In genomic region chr13:74061939-74062595, GRCh38 we compare ENCODE assay signal across 8 cellular contexts.
DNase-seq lines count a peak whose midpoint lies in the region; ATAC-seq and TF ChIP-seq lines count a peak whose summit lies in the region.

No MANE protein-coding gene starts in this region.

- no CpG with 5 or more reads among the region's 3 CpGs for WGBS in neuronal stem cell (ENCODE audit: extremely low coverage in 2 of 2, insufficient read length in 2 of 2, insufficient replicate concordance in 1 of 2), 2 donors

- no peak overlapping the region for H3K4ac ChIP-seq in neuronal stem cell (ENCODE audit: low read length)

- H3K27ac Mint-ChIP-seq in stimulated activated memory B cell treated with anti-CD40 and anti-IgM and Interleukin-4, amounts not matched to agents 10 μg/mL and 1 μg/mL and 100 μg/mL, for 72 hours = peak overlapping the region; percentile 96

- H3K4me3 ChIP-seq in MG63 (no peak overlapping the region), neuronal stem cell (ENCODE audit: low read length in 2 of 2) (no peak overlapping the region)

- no peak overlapping the region for H4K8ac ChIP-seq in neuronal stem cell (ENCODE audit: low read depth, low read length)

- ATAC-seq in GM21717 (IDR thresholded peaks at IDR 0.05; ENCODE audit: unreplicated experiment) = peak; percentile 68
- ATAC-seq in stimulated activated memory B cell treated with anti-CD40 and anti-IgM and Interleukin-4, amounts not matched to agents 10 μg/mL and 1 μg/mL and 100 μg/mL, for 72 hours = peak; percentile 79

- peaks cover 80% of the 10 kb centered on the region for H3K4me1 Mint-ChIP-seq in stimulated activated memory B cell treated with anti-CD40 and anti-IgM and Interleukin-4, amounts not matched to agents 10 μg/mL and 1 μg/mL and 100 μg/mL, for 72 hours

- no peak overlapping the region for H3K9ac ChIP-seq in neuronal stem cell (ENCODE audit: low read depth, low read length, poor library complexity)

- peaks cover 2% of the 10 kb centered on the region; the same call in 1 of the 2 replicates for H3K9me3 ChIP-seq in MG63
- peaks cover 0 to 16% of the 10 kb centered on the region in 2 donors for H3K9me3 ChIP-seq in neuronal stem cell (replicated peaks in 1 of 2; ENCODE audit: control insufficient read depth in 2 of 2, insufficient read depth in 1 of 2, low read depth in 1 of 2, low read length in 2 of 2)

- no peak overlapping the region for H2BK5ac ChIP-seq in neuronal stem cell (ENCODE audit: low read length)

- no peak for TF ChIP-seq CTCF in GM13977 (IDR thresholded peaks at IDR 0.05; ENCODE audit: extremely low read depth, insufficient read depth, missing control alignments)

- no peak overlapping the region for H3K18ac ChIP-seq in neuronal stem cell (ENCODE audit: low read length)

- in situ Hi-C loops in GM13977 (cut with MboI; ENCODE audit: low pct_unique_long_range_greater_than_20kb, low sequenced_read_pairs, unreplicated experiment) = no loop called here

- H3K4me3 Mint-ChIP-seq in stimulated activated memory B cell treated with anti-CD40 and anti-IgM and Interleukin-4, amounts not matched to agents 10 μg/mL and 1 μg/mL and 100 μg/mL, for 72 hours = peak overlapping the region; percentile 77

- H2AK5ac ChIP-seq in neuronal stem cell (ENCODE audit: low read depth, low read length) = no peak overlapping the region

- H3K4me1 ChIP-seq in neuronal stem cell (ENCODE audit: control insufficient read depth in 2 of 2, insufficient read depth in 1 of 2, low read depth in 1 of 2, low read length in 2 of 2) = peaks cover 6 to 15% of the 10 kb centered on the region in 2 donors

- H3K36me3 Mint-ChIP-seq in stimulated activated memory B cell treated with anti-CD40 and anti-IgM and Interleukin-4, amounts not matched to agents 10 μg/mL and 1 μg/mL and 100 μg/mL, for 72 hours = peaks cover 18% of the 10 kb centered on the region

- no peak overlapping the region for H3K27ac ChIP-seq in neuronal stem cell (replicated peaks; ENCODE audit: low read length)

- no peak overlapping the region for H2AFZ ChIP-seq in neuronal stem cell (ENCODE audit: low read length)

- H2BK15ac ChIP-seq in neuronal stem cell (ENCODE audit: low read length) = no peak overlapping the region

- H3K4me2 ChIP-seq in neuronal stem cell (ENCODE audit: insufficient read depth, low read length, poor library complexity, severe bottlenecking) = no peak overlapping the region

- no peaks in the 10 kb centered on the region for H3K27me3 ChIP-seq in MG63
- H3K27me3 ChIP-seq in neuronal stem cell (ENCODE audit: control insufficient read depth in 3 of 3, insufficient read depth in 3 of 3, low read depth in 1 of 3, low read length in 3 of 3) = no peaks in the 10 kb centered on the region

- no peak overlapping the region for H2BK12ac ChIP-seq in neuronal stem cell (ENCODE audit: low read length)

- H4K91ac ChIP-seq in neuronal stem cell (ENCODE audit: low read depth, low read length, poor library complexity) = no peak overlapping the region

- DNase-seq in GM13977 (ENCODE audit: low spot score) = peak; percentile 19
- peak; percentile 8 for DNase-seq in MG63
- DNase-seq in fibroblast of gingiva (ENCODE audit: low read depth) = peak; percentile 40
- DNase-seq in neuronal stem cell (ENCODE audit: low spot score) = no peak
- DNase-seq in stimulated activated CD4-positive, alpha-beta T cell treated with anti-CD3 and anti-CD28 coated beads, Interleukin-4, amount 100 ng/mL, for 4 hours = no peak
- DNase-seq in NCI-H69 (lab: John Stamatoyannopoulos, UW) = no peak

- no peak overlapping the region for H2BK120ac ChIP-seq in neuronal stem cell (ENCODE audit: low read depth, low read length)

- H3K79me1 ChIP-seq in neuronal stem cell (ENCODE audit: low read depth, low read length) = no peaks in the 10 kb centered on the region

- H3K36me3 ChIP-seq in MG63 (no peaks in the 10 kb centered on the region), neuronal stem cell (replicated peaks in 1 of 2; ENCODE audit: control insufficient read depth in 2 of 2, insufficient read depth in 2 of 2, low read length in 2 of 2) (peaks cover 0 to 8% of the 10 kb centered on the region in 2 donors)

- H3K9me3 Mint-ChIP-seq in stimulated activated memory B cell treated with anti-CD40 and anti-IgM and Interleukin-4, amounts not matched to agents 10 μg/mL and 1 μg/mL and 100 μg/mL, for 72 hours = peaks cover 6% of the 10 kb centered on the region

- no peaks in the 10 kb centered on the region for H3K27me3 Mint-ChIP-seq in stimulated activated memory B cell treated with anti-CD40 and anti-IgM and Interleukin-4, amounts not matched to agents 10 μg/mL and 1 μg/mL and 100 μg/mL, for 72 hours

- H3K23ac ChIP-seq in neuronal stem cell (ENCODE audit: low read depth, low read length, poor library complexity) = no peak overlapping the region

- no peak overlapping the region for H3K14ac ChIP-seq in neuronal stem cell (ENCODE audit: low read length)

Comparison
In these comparisons a context has a peak if more than half of its experiments do, and no peak if none do; other contexts are left out.
1. DNase-seq: peak in GM13977 (single experiment), MG63 (single experiment) and fibroblast of gingiva (single experiment); none in neuronal stem cell (single experiment), stimulated activated CD4-positive, alpha-beta T cell treated with anti-CD3 and anti-CD28 coated beads, Interleukin-4, amount 100 ng/mL, for 4 hours (0 of 2) and NCI-H69 (single experiment).